In genomic region chr13:44854264-44855060, GRCh38 we compare ENCODE assay signal across 14 cellular contexts.
A peak's percentile ranks its signal among the peaks of the same experiment; 100 is the strongest.
DNase-seq lines count a peak whose midpoint lies in the region; ATAC-seq and TF ChIP-seq lines count a peak whose summit lies in the region.
"Had no signal": no experiment of that assay in that cellular context is flagged by ENCODE, and none has a peak within 500 bp of the region (broad histone marks: within the 10 kb centered on the region; RNA-seq: fewer than 3 reads in every experiment).

No MANE protein-coding gene starts in this region.

- no peaks in the 10 kb centered on the region for H3K9me3 Mint-ChIP-seq in glutamatergic neuron (ENCODE audit: unreplicated experiment)
- H3K9me3 Mint-ChIP-seq in activated CD8-positive, alpha-beta memory T cell treated with anti-CD3 and anti-CD28 coated beads, Interleukin-2, amount 10 ng/mL, durations not matched to agents 7 days and 5 days (ENCODE audit: low read depth) = no peaks in the 10 kb centered on the region
- H3K9me3 Mint-ChIP-seq: immature natural killer cell; stimulated activated effector memory CD8-positive, alpha-beta T cell treated with anti-CD3 and anti-CD28 coated beads, Interleukin-12 subunit alpha, Interleukin-12 subunit beta, amount 100 ng/mL, for 72 hours had no signal

- CTCF ChIA-PET in activated CD8-positive, alpha-beta memory T cell treated with anti-CD3 and anti-CD28 coated beads, Interleukin-2, amount 10 ng/mL, durations not matched to agents 7 days and 5 days (lab: Charles Lee) = no interaction called here

- H2AFZ ChIP-seq in parathyroid adenoma = peak overlapping the region; percentile 61

- peak overlapping the region; percentile 40 for H3K27ac ChIP-seq in parathyroid adenoma
- H3K27ac ChIP-seq: BLaER1 treated with 17β-estradiol and CSF1 and Interleukin-3, amounts not matched to agents 10 nM and 100 nM; SJSA1 had no signal

- DNase-seq in DMS53 (lab: John Stamatoyannopoulos, UW) (peak; percentile 92), NCI-H345 (lab: John Stamatoyannopoulos, UW) (peak; percentile 71), glutamatergic neuron (peak; percentile 26), NOMO-1 treated with dmso at 0.1 percent for 144 hours (lab: John Stamatoyannopoulos, UW; ENCODE audit: unreplicated experiment) (no peak), GM20000 (ENCODE audit: low spot score) (no peak)
- no peak for DNase-seq in activated CD8-positive, alpha-beta memory T cell treated with anti-CD3 and anti-CD28 coated beads, Interleukin-2, amount 10 ng/mL, durations not matched to agents 7 days and 5 days
- DNase-seq: activated CD4-positive, alpha-beta T cell treated with anti-CD3 and anti-CD28 coated beads, Interleukin-2, amount 50 U/mL, for 4 hours; immature natural killer cell had no signal

- H3K79me2 ChIP-seq in parathyroid adenoma = no peaks in the 10 kb centered on the region

- H3K9me3 ChIP-seq in parathyroid adenoma (ENCODE audit: control insufficient read depth, low read length) = no peaks in the 10 kb centered on the region
- H3K9me3 ChIP-seq: BLaER1 treated with 17β-estradiol and CSF1 and Interleukin-3, amounts not matched to agents 10 nM and 100 nM; SJSA1 had no signal

- no peak for TF ChIP-seq CTCF in glutamatergic neuron (IDR thresholded peaks at IDR 0.05; ENCODE audit: partially characterized antibody, unreplicated experiment)
- no peak for TF ChIP-seq CTCF in parathyroid adenoma (IDR thresholded peaks at IDR 0.05)
- TF ChIP-seq CTCF in GM20000 (IDR thresholded peaks at IDR 0.05; ENCODE audit: extremely low read depth, missing control alignments) = no peak

- H3K4me2 ChIP-seq in parathyroid adenoma (ENCODE audit: low read length) = no peak overlapping the region
- H3K4me2 ChIP-seq: BLaER1 treated with 17β-estradiol and CSF1 and Interleukin-3, amounts not matched to agents 10 nM and 100 nM had no signal

- H3K4me3 ChIP-seq in parathyroid adenoma (ENCODE audit: low read depth, low read length) = no peak overlapping the region
- H3K4me3 ChIP-seq: BLaER1 treated with 17β-estradiol and CSF1 and Interleukin-3, amounts not matched to agents 10 nM and 100 nM; GM12878; SJSA1 had no signal

- no peak overlapping the region for H3K4me3 Mint-ChIP-seq in glutamatergic neuron (ENCODE audit: unreplicated experiment)
- H3K4me3 Mint-ChIP-seq in activated CD8-positive, alpha-beta memory T cell treated with anti-CD3 and anti-CD28 coated beads, Interleukin-2, amount 10 ng/mL, durations not matched to agents 7 days and 5 days = no peak overlapping the region
- H3K4me3 Mint-ChIP-seq: immature natural killer cell; stimulated activated effector memory CD8-positive, alpha-beta T cell treated with anti-CD3 and anti-CD28 coated beads, Interleukin-12 subunit alpha, Interleukin-12 subunit beta, amount 100 ng/mL, for 72 hours had no signal

- peak overlapping the region; percentile 26 for H3K27ac Mint-ChIP-seq in glutamatergic neuron (ENCODE audit: unreplicated experiment)
- no peak overlapping the region for H3K27ac Mint-ChIP-seq in activated CD8-positive, alpha-beta memory T cell treated with anti-CD3 and anti-CD28 coated beads, Interleukin-2, amount 10 ng/mL, durations not matched to agents 7 days and 5 days
- H3K27ac Mint-ChIP-seq: immature natural killer cell; stimulated activated effector memory CD8-positive, alpha-beta T cell treated with anti-CD3 and anti-CD28 coated beads, Interleukin-12 subunit alpha, Interleukin-12 subunit beta, amount 100 ng/mL, for 72 hours had no signal

- peaks cover 2% of the 10 kb centered on the region for H3K27me3 Mint-ChIP-seq in glutamatergic neuron (ENCODE audit: unreplicated experiment)
- H3K27me3 Mint-ChIP-seq in activated CD8-positive, alpha-beta memory T cell treated with anti-CD3 and anti-CD28 coated beads, Interleukin-2, amount 10 ng/mL, durations not matched to agents 7 days and 5 days = peaks cover 39% of the 10 kb centered on the region

- no peak overlapping the region for H3K9ac ChIP-seq in parathyroid adenoma
- H3K9ac ChIP-seq: BLaER1 treated with 17β-estradiol and CSF1 and Interleukin-3, amounts not matched to agents 10 nM and 100 nM had no signal

- H3K27me3 ChIP-seq in parathyroid adenoma (ENCODE audit: control insufficient read depth, insufficient read depth, low read length) = no peaks in the 10 kb centered on the region
- H3K27me3 ChIP-seq: BLaER1 treated with 17β-estradiol and CSF1 and Interleukin-3, amounts not matched to agents 10 nM and 100 nM; SJSA1 had no signal

- peaks cover 13% of the 10 kb centered on the region for H3K4me1 ChIP-seq in parathyroid adenoma
- H3K4me1 ChIP-seq: SJSA1 had no signal

- no peaks in the 10 kb centered on the region for H3K36me3 Mint-ChIP-seq in glutamatergic neuron (ENCODE audit: unreplicated experiment)
- H3K36me3 Mint-ChIP-seq in activated CD8-positive, alpha-beta memory T cell treated with anti-CD3 and anti-CD28 coated beads, Interleukin-2, amount 10 ng/mL, durations not matched to agents 7 days and 5 days = no peaks in the 10 kb centered on the region
- H3K36me3 Mint-ChIP-seq: immature natural killer cell; stimulated activated effector memory CD8-positive, alpha-beta T cell treated with anti-CD3 and anti-CD28 coated beads, Interleukin-12 subunit alpha, Interleukin-12 subunit beta, amount 100 ng/mL, for 72 hours had no signal

- peaks cover 8% of the 10 kb centered on the region for H3K4me1 Mint-ChIP-seq in glutamatergic neuron (ENCODE audit: low read depth, unreplicated experiment)
- no peaks in the 10 kb centered on the region for H3K4me1 Mint-ChIP-seq in activated CD8-positive, alpha-beta memory T cell treated with anti-CD3 and anti-CD28 coated beads, Interleukin-2, amount 10 ng/mL, durations not matched to agents 7 days and 5 days
- H3K4me1 Mint-ChIP-seq: immature natural killer cell; stimulated activated effector memory CD8-positive, alpha-beta T cell treated with anti-CD3 and anti-CD28 coated beads, Interleukin-12 subunit alpha, Interleukin-12 subunit beta, amount 100 ng/mL, for 72 hours had no signal

- no peak for ATAC-seq in GM18867 (IDR thresholded peaks at IDR 0.05; ENCODE audit: unreplicated experiment)
- ATAC-seq in activated CD8-positive, alpha-beta memory T cell treated with anti-CD3 and anti-CD28 coated beads, Interleukin-2, amount 10 ng/mL, durations not matched to agents 7 days and 5 days = no peak
- ATAC-seq: GM12878; stimulated activated effector memory CD8-positive, alpha-beta T cell treated with anti-CD3 and anti-CD28 coated beads, Interleukin-12 subunit alpha, Interleukin-12 subunit beta, amount 100 ng/mL, for 72 hours had no signal

- H3K36me3 ChIP-seq in parathyroid adenoma (ENCODE audit: control insufficient read depth, insufficient read depth, low read length) = no peaks in the 10 kb centered on the region
- H3K36me3 ChIP-seq: BLaER1 treated with 17β-estradiol and CSF1 and Interleukin-3, amounts not matched to agents 10 nM and 100 nM; SJSA1 had no signal

Comparison
In these comparisons a context has a peak if more than half of its experiments do, and no peak if none do; other contexts are left out.
1. DNase-seq: peak in DMS53 (single experiment), NCI-H345 (single experiment) and glutamatergic neuron (single experiment); none in NOMO-1 treated with dmso at 0.1 percent for 144 hours (single experiment), GM20000 (single experiment) and activated CD8-positive, alpha-beta memory T cell treated with anti-CD3 and anti-CD28 coated beads, Interleukin-2, amount 10 ng/mL, durations not matched to agents 7 days and 5 days (single experiment).